18 cellular contexts compared by ENCODE assay signal in the genomic region with DNA sequence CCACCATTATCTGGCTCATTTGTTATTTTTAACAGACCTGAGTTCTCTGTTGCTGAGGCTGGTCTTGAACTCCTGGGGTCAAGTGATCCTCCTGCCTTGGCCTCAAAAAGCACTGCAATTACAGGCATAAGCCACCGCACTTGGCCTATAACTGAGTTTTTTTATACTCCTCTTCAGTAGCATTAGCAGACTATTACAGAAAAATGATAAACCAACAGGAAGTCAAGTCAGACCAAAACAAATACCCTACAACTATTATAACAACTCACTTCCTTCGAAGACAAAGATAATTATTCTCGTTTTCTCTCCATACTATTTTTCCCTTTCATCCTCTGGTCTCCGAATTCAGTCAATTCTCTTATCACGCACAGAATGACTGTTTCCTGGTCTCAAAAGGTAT.
"Had no signal": no experiment of that assay in that cellular context is flagged by ENCODE, and none has a peak within 500 bp of the region (broad histone marks: within the 10 kb centered on the region; RNA-seq: fewer than 3 reads in every experiment).

No MANE protein-coding gene starts in this region.

- H3K4me1 ChIP-seq: left lung, stomach, transverse colon had no signal

- DNase-seq: activated effector memory CD4-positive, alpha-beta T cell treated with anti-CD3 and anti-CD28 coated beads, Interleukin-2, amount 50 U/mL, for 16 hours; activated naive CD4-positive, alpha-beta T cell treated with anti-CD3 and anti-CD28 coated beads, Interleukin-2, amount 10 ng/mL, durations not matched to agents 7 days and 5 days; activated T-cell treated with anti-CD3 and anti-CD28 coated beads, Interleukin-2, amount 50 U/mL, for 48 hours; cortex of kidney; foreskin fibroblast; immature natural killer cell; left lung; naive thymus-derived CD4-positive, alpha-beta T cell; small intestine; stomach; transverse colon; WERI-Rb-1 had no signal

- H3K27ac Mint-ChIP-seq: activated CD8-positive, alpha-beta T cell treated with anti-CD3 and anti-CD28 coated beads for 36 hours; activated naive CD4-positive, alpha-beta T cell treated with anti-CD3 and anti-CD28 coated beads, Interleukin-2, amount 10 ng/mL, durations not matched to agents 7 days and 5 days; stimulated activated memory B cell treated with anti-CD40 and anti-IgM and Interleukin-4, amounts not matched to agents 10 μg/mL and 1 μg/mL and 100 μg/mL, for 72 hours; T-helper 2 cell treated with Interferon-gamma antibody and Interleukin-4, amounts not matched to agents 5 μg/mL and 100 μg/mL, for 36 hours had no signal

- H3K9me3 ChIP-seq: left lung, stomach, transverse colon had no signal

- H3K4me1 Mint-ChIP-seq: stimulated activated memory B cell treated with anti-CD40 and anti-IgM and Interleukin-4, amounts not matched to agents 10 μg/mL and 1 μg/mL and 100 μg/mL, for 72 hours had no signal

- H3K4me2 ChIP-seq: hepatocyte had no signal

- H3K27me3 Mint-ChIP-seq: activated CD8-positive, alpha-beta T cell treated with anti-CD3 and anti-CD28 coated beads for 36 hours; activated naive CD4-positive, alpha-beta T cell treated with anti-CD3 and anti-CD28 coated beads, Interleukin-2, amount 10 ng/mL, durations not matched to agents 7 days and 5 days; naive thymus-derived CD4-positive, alpha-beta T cell; stimulated activated memory B cell treated with anti-CD40 and anti-IgM and Interleukin-4, amounts not matched to agents 10 μg/mL and 1 μg/mL and 100 μg/mL, for 72 hours had no signal

- ATAC-seq: activated CD8-positive, alpha-beta T cell treated with anti-CD3 and anti-CD28 coated beads for 36 hours; left lung; naive thymus-derived CD4-positive, alpha-beta T cell; sciatic nerve; stimulated activated memory B cell treated with anti-CD40 and anti-IgM and Interleukin-4, amounts not matched to agents 10 μg/mL and 1 μg/mL and 100 μg/mL, for 72 hours had no signal

- H3K4me3 ChIP-seq: hepatocyte, left lung, lung, stomach, transverse colon had no signal

- H3K4me3 Mint-ChIP-seq: activated CD8-positive, alpha-beta T cell treated with anti-CD3 and anti-CD28 coated beads for 36 hours; activated naive CD4-positive, alpha-beta T cell treated with anti-CD3 and anti-CD28 coated beads, Interleukin-2, amount 10 ng/mL, durations not matched to agents 7 days and 5 days; immature natural killer cell; naive thymus-derived CD4-positive, alpha-beta T cell; stimulated activated memory B cell treated with anti-CD40 and anti-IgM and Interleukin-4, amounts not matched to agents 10 μg/mL and 1 μg/mL and 100 μg/mL, for 72 hours; T-helper 2 cell treated with Interferon-gamma antibody and Interleukin-4, amounts not matched to agents 5 μg/mL and 100 μg/mL, for 36 hours had no signal

- H3K9me3 Mint-ChIP-seq: activated CD8-positive, alpha-beta T cell treated with anti-CD3 and anti-CD28 coated beads for 36 hours; activated naive CD4-positive, alpha-beta T cell treated with anti-CD3 and anti-CD28 coated beads, Interleukin-2, amount 10 ng/mL, durations not matched to agents 7 days and 5 days; immature natural killer cell; naive thymus-derived CD4-positive, alpha-beta T cell; stimulated activated memory B cell treated with anti-CD40 and anti-IgM and Interleukin-4, amounts not matched to agents 10 μg/mL and 1 μg/mL and 100 μg/mL, for 72 hours; T-helper 2 cell treated with Interferon-gamma antibody and Interleukin-4, amounts not matched to agents 5 μg/mL and 100 μg/mL, for 36 hours had no signal

- H3K27ac ChIP-seq: hepatocyte, left lung, stomach, transverse colon, WERI-Rb-1 had no signal

- H2AFZ ChIP-seq: hepatocyte had no signal

- H3K27me3 ChIP-seq: hepatocyte, left lung, stomach, transverse colon had no signal
